13 cellular contexts compared by ENCODE assay signal in genomic region chr14:64719601-64720000, GRCh38. TPM values are rescaled to one million over a fixed set of nuclear protein-coding genes. Genes with fewer than 3 reads are reported as not detected.
DNase-seq lines count a peak whose midpoint lies in the region; ATAC-seq lines count a peak whose summit lies in the region.
"Had no signal": no experiment of that assay in that cellular context is flagged by ENCODE, and none has a peak within 500 bp of the region (broad histone marks: within the 10 kb centered on the region; RNA-seq: fewer than 3 reads in every experiment).

No MANE protein-coding gene starts in this region.

- intact Hi-C loops in sciatic nerve (cut with DNase I) = no loop called here

- peaks cover 51% of the 10 kb centered on the region for H3K4me1 ChIP-seq in CD8-positive, alpha-beta memory T cell (ENCODE audit: insufficient read depth, low read length)

- no peak for DNase-seq in CD8-positive, alpha-beta memory T cell
- DNase-seq in immature natural killer cell (no peak), sciatic nerve (ENCODE audit: low spot score) (peak; percentile 18), left lobe of liver (ENCODE audit: low spot score) (no peak), ureter (ENCODE audit: low spot score) (no peak)
- no peak for DNase-seq in activated effector memory CD4-positive, alpha-beta T cell treated with Interleukin-2 at 50 U/mL for 16 hours
- DNase-seq: activated B cell treated with CpG ODN at 0.5 μM for 24 hours; naive thymus-derived CD8-positive, alpha-beta T cell; NCI-H1436; NCI-H748 treated with DMSO at 0.1 percent for 48 hours; stimulated activated CD4-positive, alpha-beta T cell treated with anti-CD3 and anti-CD28 coated beads, Interleukin-12 subunit alpha, Interleukin-12 subunit beta, amount 100 ng/mL, for 4 hours had no signal

- peaks cover 0 to 1% (median 0%) of the 10 kb centered on the region in 5 donors for H3K9me3 Mint-ChIP-seq in CD8-positive, alpha-beta memory T cell
- H3K9me3 Mint-ChIP-seq in activated T-helper 17 cell treated with anti-CD3 and anti-CD28 coated beads, Interleukin-2, amount 50 U/mL, for 72 hours = no peaks in the 10 kb centered on the region
- H3K9me3 Mint-ChIP-seq in immature natural killer cell = no peaks in the 10 kb centered on the region

- H3K27ac ChIP-seq in CD8-positive, alpha-beta memory T cell (ENCODE audit: low read depth, low read length) = no peak overlapping the region

- H3K4me1 Mint-ChIP-seq in CD8-positive, alpha-beta memory T cell = peaks cover 85 to 99% (median 90%) of the 10 kb centered on the region in 3 donors
- H3K4me1 Mint-ChIP-seq in activated T-helper 17 cell treated with anti-CD3 and anti-CD28 coated beads, Interleukin-2, amount 50 U/mL, for 72 hours = peaks cover 64% of the 10 kb centered on the region
- peaks cover 100% of the 10 kb centered on the region in 2 donors for H3K4me1 Mint-ChIP-seq in immature natural killer cell
- H3K4me1 Mint-ChIP-seq: activated B cell treated with CpG ODN at 0.5 μM for 24 hours had no signal

- H3K27me3 Mint-ChIP-seq in CD8-positive, alpha-beta memory T cell = no peaks in the 10 kb centered on the region
- no peaks in the 10 kb centered on the region for H3K27me3 Mint-ChIP-seq in activated T-helper 17 cell treated with anti-CD3 and anti-CD28 coated beads, Interleukin-2, amount 50 U/mL, for 72 hours
- H3K27me3 Mint-ChIP-seq in immature natural killer cell (ENCODE audit: low read depth in 3 of 3) = peaks cover 6 to 17% (median 16%) of the 10 kb centered on the region in 3 donors

- no peak overlapping the region for H3K4me3 ChIP-seq in CD8-positive, alpha-beta memory T cell (ENCODE audit: low read length)

- CTCF ChIA-PET in CD8-positive, alpha-beta memory T cell (lab: Charles Lee) = no interaction called here

- H3K36me3 Mint-ChIP-seq in CD8-positive, alpha-beta memory T cell = peaks cover 0 to 3% (median 0%) of the 10 kb centered on the region in 3 donors
- H3K36me3 Mint-ChIP-seq in activated T-helper 17 cell treated with anti-CD3 and anti-CD28 coated beads, Interleukin-2, amount 50 U/mL, for 72 hours (ENCODE audit: low read depth) = no peaks in the 10 kb centered on the region
- peaks cover 4 to 22% (median 19%) of the 10 kb centered on the region in 3 donors for H3K36me3 Mint-ChIP-seq in immature natural killer cell

- ATAC-seq in activated T-helper 17 cell treated with anti-CD3 and anti-CD28 coated beads, Interleukin-2, amount 50 U/mL, for 72 hours (replicated peaks) = no peak
- ATAC-seq in sciatic nerve = no peak
- no peak for ATAC-seq in GM18870 (IDR thresholded peaks at IDR 0.05; ENCODE audit: unreplicated experiment)
- ATAC-seq in left lobe of liver = no peak
- ATAC-seq: naive thymus-derived CD8-positive, alpha-beta T cell had no signal

- H3K27ac Mint-ChIP-seq in CD8-positive, alpha-beta memory T cell = peak overlapping the region; percentile 63 to 99 (median 92)
- H3K27ac Mint-ChIP-seq in activated T-helper 17 cell treated with anti-CD3 and anti-CD28 coated beads, Interleukin-2, amount 50 U/mL, for 72 hours = peak overlapping the region; percentile 85
- H3K27ac Mint-ChIP-seq in immature natural killer cell = peak overlapping the region; percentile 96 to 99 (median 97)
- H3K27ac Mint-ChIP-seq: activated B cell treated with CpG ODN at 0.5 μM for 24 hours had no signal

- H3K36me3 ChIP-seq in CD8-positive, alpha-beta memory T cell (ENCODE audit: insufficient read depth, low read length) = no peaks in the 10 kb centered on the region

- no peaks in the 10 kb centered on the region for H3K9me3 ChIP-seq in CD8-positive, alpha-beta memory T cell (ENCODE audit: low read length)

- no peaks in the 10 kb centered on the region for H3K27me3 ChIP-seq in CD8-positive, alpha-beta memory T cell (ENCODE audit: insufficient read depth, low read length, poor library complexity, severe bottlenecking)

- POLR2A ChIA-PET in CD8-positive, alpha-beta memory T cell (lab: Charles Lee) = no interaction called here

- H3K4me3 Mint-ChIP-seq in CD8-positive, alpha-beta memory T cell = peak overlapping the region in 4 of 7 donors; percentile 2 to 55 (median 40)
- peak overlapping the region; percentile 60 for H3K4me3 Mint-ChIP-seq in activated T-helper 17 cell treated with anti-CD3 and anti-CD28 coated beads, Interleukin-2, amount 50 U/mL, for 72 hours
- peak overlapping the region; percentile 37 to 96 (median 89) for H3K4me3 Mint-ChIP-seq in immature natural killer cell
- H3K4me3 Mint-ChIP-seq: activated B cell treated with CpG ODN at 0.5 μM for 24 hours; naive thymus-derived CD8-positive, alpha-beta T cell had no signal

RNA-seq across cellular contexts. Expression of gene PLEKHG3, which starts 15.4 kb away (rescaled TPM):
- 1 to 10 TPM; 4.9 to 5.0 TPM for total RNA-seq in CD8-positive, alpha-beta memory T cell
- 61.1 TPM for polyA plus RNA-seq in CD8-positive, alpha-beta memory T cell
- 10 to 100 TPM; 17.2 to 19.2 TPM for total RNA-seq in activated T-helper 17 cell treated with anti-CD3 and anti-CD28 coated beads, Interleukin-2, amount 50 U/mL, for 72 hours
- 100 to 1,000 TPM in 1 of 3 donors, 10 to 100 TPM in 2; 36.8 to 216 (median 71.4) TPM for polyA plus RNA-seq in immature natural killer cell
- total RNA-seq in sciatic nerve (101 TPM), left lobe of liver (32.8 TPM), ureter (111 TPM)
